9 cellular contexts compared by ENCODE assay signal in the genomic region with DNA sequence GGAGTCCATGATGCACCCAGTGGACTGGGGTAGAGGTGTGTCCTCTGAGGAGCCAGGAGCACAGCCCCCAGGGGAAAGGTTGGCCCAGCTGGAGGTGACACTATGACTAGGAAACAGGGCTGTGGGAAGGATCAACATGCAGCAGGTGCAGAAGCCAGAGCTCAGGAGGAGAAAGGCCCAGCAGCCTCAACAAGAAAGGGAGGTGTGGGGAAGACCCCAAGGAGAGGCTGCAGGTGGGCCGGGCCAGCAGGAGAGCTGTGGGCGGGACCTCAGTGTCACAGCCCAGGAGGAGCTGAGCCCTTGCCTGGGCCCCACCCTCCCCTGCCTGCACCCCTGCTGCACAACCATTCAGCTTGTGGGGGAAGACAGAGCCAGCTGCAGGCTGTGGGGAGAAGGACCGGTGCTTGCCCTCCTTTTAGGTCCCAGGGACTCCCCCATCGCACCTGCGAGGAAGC. TPM values are rescaled to one million over a fixed set of nuclear protein-coding genes. Genes with fewer than 3 reads are reported as not detected.
DNase-seq lines count a peak whose midpoint lies in the region; ATAC-seq, FAIRE-seq and TF ChIP-seq lines count a peak whose summit lies in the region.
"Had no signal": no experiment of that assay in that cellular context is flagged by ENCODE, and none has a peak within 500 bp of the region (broad histone marks: within the 10 kb centered on the region; RNA-seq: fewer than 3 reads in every experiment).

No MANE protein-coding gene starts in this region.

- H3K9me3 ChIP-seq in mucosa of descending colon = peaks cover 2% of the 10 kb centered on the region
- H3K9me3 ChIP-seq: prostate gland had no signal

- no peaks in the 10 kb centered on the region for H3K36me3 ChIP-seq in mucosa of descending colon (ENCODE audit: low read depth)
- H3K36me3 ChIP-seq: prostate gland had no signal

- intact Hi-C loops in mucosa of descending colon (cut with DNase I, micrococcal nuclease) = no loop called here

- no peak overlapping the region for H3K27ac Mint-ChIP-seq in HFFc6
- H3K27ac Mint-ChIP-seq: activated naive CD4-positive, alpha-beta T cell treated with anti-CD3 and anti-CD28 coated beads, Interleukin-2, amount 50 U/mL, for 72 hours had no signal

- no peaks in the 10 kb centered on the region; the same call in 1 of the 2 replicates for H3K36me3 Mint-ChIP-seq in HFFc6 (ENCODE audit: low read depth)
- H3K36me3 Mint-ChIP-seq: activated naive CD4-positive, alpha-beta T cell treated with anti-CD3 and anti-CD28 coated beads, Interleukin-2, amount 50 U/mL, for 72 hours had no signal

- no peak overlapping the region for H3K4me3 Mint-ChIP-seq in HFFc6

- H3K4me1 ChIP-seq in mucosa of descending colon (ENCODE audit: low read depth) = no peaks in the 10 kb centered on the region
- H3K4me1 ChIP-seq: prostate gland had no signal

- no peak overlapping the region for H3K4me3 ChIP-seq in mucosa of descending colon
- H3K4me3 ChIP-seq: prostate gland had no signal

- H3K27me3 Mint-ChIP-seq in HFFc6 (ENCODE audit: insufficient read depth) = peaks cover 37% of the 10 kb centered on the region

- no peak for TF ChIP-seq CTCF in mucosa of descending colon (IDR thresholded peaks at IDR 0.05)
- no peak for TF ChIP-seq CTCF in HFFc6 (IDR thresholded peaks at IDR 0.05)

- DNase-seq in GM12892 (ENCODE audit: insufficient read length) (peak; percentile 69), NCI-H345 treated with DMSO at 0.1 percent for 48 hours (lab: John Stamatoyannopoulos, UW; ENCODE audit: unreplicated experiment) (peak; percentile 74), mucosa of descending colon (peak in 1 of 3 donors; percentile 51), HFFc6 (no peak)
- no peak for DNase-seq in activated effector memory CD4-positive, alpha-beta T cell treated with anti-CD3 and anti-CD28 coated beads, Interleukin-2, amount 50 U/mL, for 16 hours

- no peaks in the 10 kb centered on the region for H3K4me1 Mint-ChIP-seq in HFFc6 (ENCODE audit: low read depth)

- H3K9me3 Mint-ChIP-seq in HFFc6 = peaks cover 4% of the 10 kb centered on the region; the same call in 1 of the 2 replicates

- TF ChIP-seq POLR2A in GM12892 (IDR thresholded peaks at IDR 0.05; ENCODE audit: low read depth, low read length) = no peak

- peak; percentile 97 for FAIRE-seq in GM12892 (lab: Jason Lieb, UNC)

- ATAC-seq in GM21529 (IDR thresholded peaks at IDR 0.05; ENCODE audit: unreplicated experiment) (peak; percentile 66), mucosa of descending colon (peak; percentile 14), GM18867 (IDR thresholded peaks at IDR 0.05; ENCODE audit: unreplicated experiment) (no peak)
- ATAC-seq: activated naive CD4-positive, alpha-beta T cell treated with anti-CD3 and anti-CD28 coated beads, Interleukin-2, amount 50 U/mL, for 72 hours had no signal

RNA-seq across cellular contexts. Expression of a gene that starts 18.4 kb away (rescaled TPM):
- polyA plus RNA-seq in GM12892 (2012; ENCODE audit: missing spikeins) = 39.1 TPM
- 100 to 1,000 TPM in 1 of 3 donors, 10 to 100 TPM in 2; 72.4 to 107 (median 91.2) TPM for total RNA-seq in mucosa of descending colon
- 10 to 100 TPM; 22.5 to 29.1 (median 23.5) TPM for total RNA-seq in HFFc6 (2021; fragmentation: NEBNext Ultra II Directional; extraction: Animal tissue kit (Norgen Biotek cat#: 25700))

Comparison
In these comparisons a context has a peak if more than half of its experiments do, and no peak if none do; other contexts are left out.
1. DNase-seq: peak in GM12892 (single experiment) and NCI-H345 treated with DMSO at 0.1 percent for 48 hours (single experiment); none in HFFc6 (single experiment) and activated effector memory CD4-positive, alpha-beta T cell treated with anti-CD3 and anti-CD28 coated beads, Interleukin-2, amount 50 U/mL, for 16 hours (single experiment).